Comparison of ENCODE assay signal across 29 cellular contexts in the genomic region with DNA sequence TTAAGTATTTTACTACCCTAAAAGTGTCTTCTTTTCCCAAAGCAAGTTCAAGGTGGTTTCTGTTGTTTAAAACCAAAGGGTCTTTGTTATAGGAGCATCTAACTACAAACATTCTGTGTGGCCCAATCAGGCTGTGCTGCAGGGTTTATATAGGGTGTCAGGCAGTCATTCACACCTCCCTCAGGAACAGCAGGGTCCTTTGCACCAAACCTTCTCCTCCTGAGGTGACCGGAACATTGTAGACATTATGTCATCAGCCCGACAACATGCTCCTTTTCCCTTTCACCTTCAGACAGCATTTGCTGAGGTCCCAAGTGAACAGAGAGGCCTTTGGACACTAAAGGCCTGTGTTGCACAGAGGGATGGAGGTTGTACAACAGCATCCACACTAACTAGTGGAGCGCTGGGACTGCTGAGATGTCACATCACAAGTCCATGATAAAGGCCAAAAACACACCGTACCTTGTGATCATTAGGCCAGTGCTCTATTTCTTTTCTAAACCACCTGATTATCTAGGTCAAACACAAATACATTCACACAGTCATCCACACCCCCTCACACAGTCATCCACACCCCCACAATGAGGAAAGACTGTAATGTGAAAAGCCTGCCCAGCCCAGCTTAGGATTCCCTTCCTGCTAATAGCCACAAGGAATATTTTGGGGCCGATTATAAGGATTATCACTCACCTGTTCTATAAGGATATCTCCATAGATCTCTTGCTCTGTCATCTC.
"Had no signal": no experiment of that assay in that cellular context is flagged by ENCODE, and none has a peak within 500 bp of the region (broad histone marks: within the 10 kb centered on the region; RNA-seq: fewer than 3 reads in every experiment).

No MANE protein-coding gene starts in this region.

- ATAC-seq: activated CD8-positive, alpha-beta memory T cell treated with anti-CD3 and anti-CD28 coated beads, Interleukin-2, amount 10 ng/mL, durations not matched to agents 7 days and 5 days; activated naive CD4-positive, alpha-beta T cell treated with anti-CD3 and anti-CD28 coated beads, Interleukin-2, amount 50 U/mL, for 72 hours; activated naive CD8-positive, alpha-beta T cell treated with anti-CD3 and anti-CD28 coated beads, Interleukin-2, amount 50 U/mL, for 24 hours; body of pancreas; T-cell had no signal

- H3K27me3 ChIP-seq: ascending aorta, body of pancreas, MG63 had no signal

- H2AFZ ChIP-seq: PC-9 had no signal

- DNase-seq: activated B cell treated with CpG ODN at 0.5 μM for 24 hours; activated CD4-positive, alpha-beta T cell treated with anti-CD3 and anti-CD28 coated beads for 1 hour; activated CD4-positive, alpha-beta T cell treated with anti-CD3 and anti-CD28 coated beads, Interleukin-2, amount 10 ng/mL, durations not matched to agents 24 days and 14 days; activated CD4-positive, alpha-beta T cell treated with anti-CD3 and anti-CD28 coated beads, Interleukin-2, amount 50 U/mL, for 48 hours; activated CD8-positive, alpha-beta memory T cell treated with anti-CD3 and anti-CD28 coated beads, Interleukin-2, amount 10 ng/mL, durations not matched to agents 7 days and 5 days; activated effector memory CD4-positive, alpha-beta T cell treated with Interleukin-2 at 50 U/mL for 16 hours; activated naive CD4-positive, alpha-beta T cell; activated naive CD8-positive, alpha-beta T cell treated with anti-CD3 and anti-CD28 coated beads, Interleukin-2, amount 50 U/mL, for 24 hours; activated T-cell treated with anti-CD3 and anti-CD28 coated beads, Interleukin-2, amount 50 U/mL, for 24 hours; amniotic stem cell; body of pancreas; MG63; MV-4-11; NCI-H1105; NCI-H1436; NCI-H1694 treated with DMSO at 0.1 percent for 48 hours; NCI-H2029 treated with DMSO at 0.1 percent for 48 hours; NCI-H345; NCI-H510A treated with DMSO at 0.1 percent for 48 hours; PC-9; T-cell; T-helper 2 cell; T1000 had no signal

- H3K4me2 ChIP-seq: KMS-11, PC-9 had no signal

- H3K27ac Mint-ChIP-seq: activated B cell treated with CpG ODN at 0.5 μM for 24 hours; activated CD4-positive, alpha-beta T cell treated with anti-CD3 and anti-CD28 coated beads, Interleukin-2, amount 10 ng/mL, durations not matched to agents 24 days and 14 days; activated CD8-positive, alpha-beta memory T cell treated with anti-CD3 and anti-CD28 coated beads, Interleukin-2, amount 10 ng/mL, durations not matched to agents 7 days and 5 days; activated naive CD4-positive, alpha-beta T cell treated with anti-CD3 and anti-CD28 coated beads, Interleukin-2, amount 50 U/mL, for 72 hours; activated naive CD8-positive, alpha-beta T cell treated with anti-CD3 and anti-CD28 coated beads, Interleukin-2, amount 50 U/mL, for 24 hours; activated T-cell treated with anti-CD3 and anti-CD28 coated beads, Interleukin-2, amount 50 U/mL, for 24 hours; activated T-helper 1 cell treated with anti-CD3 and anti-CD28 coated beads, Interleukin-12 subunit alpha, Interleukin-12 subunit beta, Interleukin-2, Interleukin-4 antibody, amounts not matched to agents 30 ng/mL and 10 ng/mL and 1 ng/mL, durations not matched to agents 14 hours and 24 hours and 36 hours; IgD-negative memory B cell; T-cell had no signal

- H3K9me3 Mint-ChIP-seq: activated B cell treated with CpG ODN at 0.5 μM for 24 hours; activated CD4-positive, alpha-beta T cell treated with anti-CD3 and anti-CD28 coated beads, Interleukin-2, amount 10 ng/mL, durations not matched to agents 24 days and 14 days; activated naive CD4-positive, alpha-beta T cell treated with anti-CD3 and anti-CD28 coated beads, Interleukin-2, amount 50 U/mL, for 72 hours; activated naive CD8-positive, alpha-beta T cell treated with anti-CD3 and anti-CD28 coated beads, Interleukin-2, amount 50 U/mL, for 24 hours; activated T-cell treated with anti-CD3 and anti-CD28 coated beads, Interleukin-2, amount 50 U/mL, for 24 hours; activated T-helper 1 cell treated with anti-CD3 and anti-CD28 coated beads, Interleukin-12 subunit alpha, Interleukin-12 subunit beta, Interleukin-2, Interleukin-4 antibody, amounts not matched to agents 30 ng/mL and 10 ng/mL and 1 ng/mL, durations not matched to agents 14 hours and 24 hours and 36 hours; IgD-negative memory B cell; T-cell had no signal

- H3K9ac ChIP-seq: KMS-11 had no signal

- H3K27me3 Mint-ChIP-seq: activated CD4-positive, alpha-beta T cell treated with anti-CD3 and anti-CD28 coated beads, Interleukin-2, amount 10 ng/mL, durations not matched to agents 24 days and 14 days; activated CD8-positive, alpha-beta memory T cell treated with anti-CD3 and anti-CD28 coated beads, Interleukin-2, amount 10 ng/mL, durations not matched to agents 7 days and 5 days; activated naive CD8-positive, alpha-beta T cell treated with anti-CD3 and anti-CD28 coated beads, Interleukin-2, amount 50 U/mL, for 24 hours; activated T-cell treated with anti-CD3 and anti-CD28 coated beads, Interleukin-2, amount 50 U/mL, for 24 hours; IgD-negative memory B cell; T-cell had no signal

- H3K4me3 Mint-ChIP-seq: activated B cell treated with CpG ODN at 0.5 μM for 24 hours; activated CD4-positive, alpha-beta T cell treated with anti-CD3 and anti-CD28 coated beads, Interleukin-2, amount 10 ng/mL, durations not matched to agents 24 days and 14 days; activated CD8-positive, alpha-beta memory T cell treated with anti-CD3 and anti-CD28 coated beads, Interleukin-2, amount 10 ng/mL, durations not matched to agents 7 days and 5 days; activated naive CD8-positive, alpha-beta T cell treated with anti-CD3 and anti-CD28 coated beads, Interleukin-2, amount 50 U/mL, for 24 hours; activated T-cell treated with anti-CD3 and anti-CD28 coated beads, Interleukin-2, amount 50 U/mL, for 24 hours; activated T-helper 1 cell treated with anti-CD3 and anti-CD28 coated beads, Interleukin-12 subunit alpha, Interleukin-12 subunit beta, Interleukin-2, Interleukin-4 antibody, amounts not matched to agents 30 ng/mL and 10 ng/mL and 1 ng/mL, durations not matched to agents 14 hours and 24 hours and 36 hours; IgD-negative memory B cell; T-cell had no signal

- H3K4me1 Mint-ChIP-seq: activated B cell treated with CpG ODN at 0.5 μM for 24 hours; activated CD4-positive, alpha-beta T cell treated with anti-CD3 and anti-CD28 coated beads, Interleukin-2, amount 10 ng/mL, durations not matched to agents 24 days and 14 days; activated CD8-positive, alpha-beta memory T cell treated with anti-CD3 and anti-CD28 coated beads, Interleukin-2, amount 10 ng/mL, durations not matched to agents 7 days and 5 days; activated naive CD8-positive, alpha-beta T cell treated with anti-CD3 and anti-CD28 coated beads, Interleukin-2, amount 50 U/mL, for 24 hours; IgD-negative memory B cell; T-cell had no signal

- H3K27ac ChIP-seq: ascending aorta, body of pancreas, KMS-11, PC-9, SK-N-MC had no signal

- H3K4me3 ChIP-seq: ascending aorta, body of pancreas, MG63, PC-9, SK-N-MC had no signal

- H3K9me3 ChIP-seq: ascending aorta, body of pancreas, MG63 had no signal

- H3K36me3 Mint-ChIP-seq: activated CD8-positive, alpha-beta memory T cell treated with anti-CD3 and anti-CD28 coated beads, Interleukin-2, amount 10 ng/mL, durations not matched to agents 7 days and 5 days; activated naive CD4-positive, alpha-beta T cell treated with anti-CD3 and anti-CD28 coated beads, Interleukin-2, amount 50 U/mL, for 72 hours; IgD-negative memory B cell; T-cell had no signal

- H3K36me3 ChIP-seq: ascending aorta, MG63 had no signal

- H3K4me1 ChIP-seq: ascending aorta, body of pancreas had no signal
